ENCODE assay signal across 22 cellular contexts in genomic region chr4:139007640-139008039, GRCh38.
"Had no signal": no experiment of that assay in that cellular context is flagged by ENCODE, and none has a peak within 500 bp of the region (broad histone marks: within the 10 kb centered on the region; RNA-seq: fewer than 3 reads in every experiment).

No MANE protein-coding gene starts in this region.

- ATAC-seq: activated T-helper 17 cell treated with anti-CD3 and anti-CD28 coated beads, Interleukin-2, amount 50 U/mL, for 72 hours; effector memory CD8-positive, alpha-beta T cell; heart right ventricle; left lobe of liver; natural killer cell treated with Interleukin-12 subunit alpha and Interleukin-12 subunit beta and Interleukin-15 and Interleukin-18, amount 100 ng/mL, for 72 hours; psoas muscle; stimulated activated effector memory CD8-positive, alpha-beta T cell treated with anti-CD3 and anti-CD28 coated beads, Interleukin-12 subunit alpha, Interleukin-12 subunit beta, amount 100 ng/mL, for 72 hours; WTC11 had no signal

- H3K4me1 ChIP-seq: adrenal gland, esophagus squamous epithelium, heart right ventricle, psoas muscle, right atrium auricular region, stomach, suprapubic skin, uterus had no signal

- H3K4me3 ChIP-seq: adrenal gland, esophagus squamous epithelium, heart right ventricle, psoas muscle, right atrium auricular region, stomach, suprapubic skin, tibial nerve, uterus had no signal

- DNase-seq: activated CD8-positive, alpha-beta memory T cell treated with anti-CD3 and anti-CD28 coated beads for 24 hours; activated CD8-positive, alpha-beta memory T cell treated with anti-CD3 and anti-CD28 coated beads, Interleukin-2, amount 50 U/mL, for 4 hours; activated naive CD4-positive, alpha-beta T cell; activated T-cell treated with anti-CD3 and anti-CD28 coated beads, Interleukin-2, amount 50 U/mL, for 24 hours; central memory CD4-positive, alpha-beta T cell; effector memory CD8-positive, alpha-beta T cell; esophagus squamous epithelium; heart right ventricle; psoas muscle; stimulated activated CD4-positive, alpha-beta T cell treated with anti-CD3 and anti-CD28 coated beads, Interleukin-1b, Interleukin-23, amount 100 ng/mL, for 48 hours; stomach; T-helper 1 cell; uterus had no signal

- H3K9me3 ChIP-seq: adrenal gland, esophagus squamous epithelium, right atrium auricular region, suprapubic skin had no signal

- H3K27ac ChIP-seq: adrenal gland, heart right ventricle, psoas muscle, right atrium auricular region, stomach, suprapubic skin, tibial nerve, uterus had no signal

- H3K36me3 ChIP-seq: adrenal gland, esophagus squamous epithelium, heart right ventricle, right atrium auricular region, stomach, suprapubic skin, tibial nerve, uterus had no signal
